In genomic region chr5:163473613-163474243, GRCh38 we compare ENCODE assay signal across 9 cellular contexts. TPM values are rescaled to one million over a fixed set of nuclear protein-coding genes. Genes with fewer than 3 reads are reported as not detected.
A peak's percentile ranks its signal among the peaks of the same experiment; 100 is the strongest.
DNase-seq lines count a peak whose midpoint lies in the region; ATAC-seq and TF ChIP-seq lines count a peak whose summit lies in the region.
"Had no signal": no experiment of that assay in that cellular context is flagged by ENCODE, and none has a peak within 500 bp of the region (broad histone marks: within the 10 kb centered on the region; RNA-seq: fewer than 3 reads in every experiment).

No MANE protein-coding gene starts in this region.

- TF ChIP-seq CTCF in GM10248 (IDR thresholded peaks at IDR 0.05; ENCODE audit: control extremely low read depth, extremely low read depth, low read depth, missing control alignments), result peak; percentile 28
- TF ChIP-seq CTCF in mesothelial cell of epicardium (IDR thresholded peaks at IDR 0.05; ENCODE audit: unreplicated experiment), result peak; percentile 28

- no peak overlapping the region for H3K4me3 Mint-ChIP-seq in mesothelial cell of epicardium
- H3K4me3 Mint-ChIP-seq: activated T-cell treated with anti-CD3 and anti-CD28 coated beads, Interleukin-2, amount 50 U/mL, for 4 hours had no signal

- no peaks in the 10 kb centered on the region for H3K9me3 Mint-ChIP-seq in mesothelial cell of epicardium
- H3K9me3 Mint-ChIP-seq: activated T-cell treated with anti-CD3 and anti-CD28 coated beads, Interleukin-2, amount 50 U/mL, for 4 hours had no signal

- H3K4me1 Mint-ChIP-seq in mesothelial cell of epicardium, result peaks cover 7% of the 10 kb centered on the region

- no peaks in the 10 kb centered on the region for H3K9me3 ChIP-seq in adipocyte (ENCODE audit: control insufficient read depth, low read length)

- H3K27ac Mint-ChIP-seq in mesothelial cell of epicardium, result no peak overlapping the region

- ATAC-seq in HG02678 (IDR thresholded peaks at IDR 0.05; ENCODE audit: unreplicated experiment), result peak; percentile 83
- ATAC-seq in GM19452 (IDR thresholded peaks at IDR 0.05; ENCODE audit: unreplicated experiment), result no peak
- no peak for ATAC-seq in GM21381 (IDR thresholded peaks at IDR 0.05; ENCODE audit: unreplicated experiment)

- no peak overlapping the region for H3K9ac ChIP-seq in adipocyte (ENCODE audit: low read length)

- no peaks in the 10 kb centered on the region for H3K27me3 Mint-ChIP-seq in mesothelial cell of epicardium (ENCODE audit: low read depth)

- peaks cover 14% of the 10 kb centered on the region for H3K36me3 Mint-ChIP-seq in mesothelial cell of epicardium

- CTCF ChIA-PET in GM10248 (lab: Yijun Ruan, JAX), result interaction anchor here (0.8 to 5.9 kb wide), 8 partner anchors 9 to 91 kb away, joined by 3 to 31 read pairs (median 4); partner anchors contain the start of genes HMMR and NUDCD2

- no peaks in the 10 kb centered on the region for H3K36me3 ChIP-seq in adipocyte (ENCODE audit: control insufficient read depth, insufficient read depth, low read length, severe bottlenecking)

- DNase-seq in GM10248 (ENCODE audit: extremely low spot score), result peak; percentile 21
- peak; percentile 65 for DNase-seq in adipocyte (ENCODE audit: low read depth)
- DNase-seq in mesothelial cell of epicardium (ENCODE audit: low spot score in 2 of 2, unreplicated experiment in 2 of 2), result no peak
- no peak for DNase-seq in hypothalamus (lab: John Stamatoyannopoulos, UW)
- DNase-seq in hepatic stellate cell (ENCODE audit: low spot score), result no peak
- DNase-seq: activated T-cell treated with anti-CD3 and anti-CD28 coated beads, Interleukin-2, amount 50 U/mL, for 4 hours had no signal

- H3K4me3 ChIP-seq in adipocyte (ENCODE audit: low read length), result no peak overlapping the region

- no peaks in the 10 kb centered on the region for H3K27me3 ChIP-seq in adipocyte (replicated peaks; ENCODE audit: control insufficient read depth, insufficient read depth, low read length)

- no peaks in the 10 kb centered on the region for H3K4me1 ChIP-seq in adipocyte (ENCODE audit: control insufficient read depth, insufficient read depth, low read length)

- POLR2A ChIA-PET in GM10248 (lab: Yijun Ruan, JAX), result no interaction called here

RNA-seq across cellular contexts. Expression of gene HMMR, which starts 13.3 kb away (rescaled TPM):
- 8.7 to 9.8 TPM (median 9.4 TPM) in 3 replicates for total RNA-seq in mesothelial cell of epicardium

RNA-seq across cellular contexts. Expression of gene NUDCD2, which starts 13.8 kb away (rescaled TPM):
- total RNA-seq in mesothelial cell of epicardium, result 32.1 to 37.2 TPM (median 34.4 TPM) in 3 replicates

RNA-seq across cellular contexts. Expression of gene MAT2B, which starts 31.7 kb away (rescaled TPM):
- 44.5 to 45.5 TPM (median 44.6 TPM) in 3 replicates for total RNA-seq in mesothelial cell of epicardium

RNA-seq across cellular contexts. Expression of gene CCNG1, which starts 36.3 kb away (rescaled TPM):
- 229 to 243 TPM (median 230 TPM) in 3 replicates for total RNA-seq in mesothelial cell of epicardium

Comparison
In these comparisons a context has a peak if more than half of its experiments do, and no peak if none do; other contexts are left out.
1. DNase-seq: peak in GM10248 (single experiment) and adipocyte (single experiment); none in mesothelial cell of epicardium (0 of 2), hypothalamus (0 of 51) and hepatic stellate cell (single experiment).